ENCODE assay signal across 1 cellular context in genomic region chr16:79816081-79816497, GRCh38.
TF ChIP-seq lines count a peak whose summit lies in the region.

No MANE protein-coding gene starts in this region.

TF ChIP-seq in K562, 482 proteins besides CTCF, POLR2A, EP300 and RAD21 (continued from another document and continues in another):
- peak; percentile 58 for TF ChIP-seq PKNOX1 (IDR thresholded peaks at IDR 0.05)
- no peak for TF ChIP-seq VEZF1 (CRISPR knock-in tag; IDR thresholded peaks at IDR 0.05)
- TF ChIP-seq FOXP4 (CRISPR knock-in tag; IDR thresholded peaks at IDR 0.05; ENCODE audit: borderline replicate concordance): no peak
- no peak for TF ChIP-seq ZNF431 (CRISPR knock-in tag; IDR thresholded peaks at IDR 0.05)
- TF ChIP-seq DACH1 (IDR thresholded peaks at IDR 0.05; ENCODE audit: partially characterized antibody): no peak
- TF ChIP-seq HOMEZ (CRISPR knock-in tag; IDR thresholded peaks at IDR 0.05): no peak
- no peak for TF ChIP-seq ZKSCAN8 (CRISPR knock-in tag; IDR thresholded peaks at IDR 0.05)
- no peak; the same call in 1 of the 2 replicates for TF ChIP-seq SOX6 (IDR thresholded peaks at IDR 0.05)
- no peak for TF ChIP-seq GATAD2A (IDR thresholded peaks at IDR 0.05)
- no peak for TF ChIP-seq SIX5 (IDR thresholded peaks at IDR 0.05; ENCODE audit: borderline replicate concordance in 1 of 2, insufficient read depth in 1 of 2, low read depth in 1 of 2, low read length in 2 of 2)
- TF ChIP-seq TSHZ1 (CRISPR knock-in tag; IDR thresholded peaks at IDR 0.05): no peak
- TF ChIP-seq JUND (IDR thresholded peaks at IDR 0.05; ENCODE audit: borderline replicate concordance, low read depth, low read length): peak; percentile 79
- peak; percentile 64; the same call in 2 of the 3 replicates for TF ChIP-seq JUND (tag; IDR thresholded peaks at IDR 0.05; ENCODE audit: borderline replicate concordance, low read depth, low read length)
- no peak for TF ChIP-seq ZNF395 (CRISPR knock-in tag; IDR thresholded peaks at IDR 0.05)
- no peak for TF ChIP-seq THRB (CRISPR knock-in tag; conservative IDR thresholded peaks at IDR 0.05)
- TF ChIP-seq ATF1 (CRISPR knock-in tag; IDR thresholded peaks at IDR 0.05): no peak
- no peak for TF ChIP-seq ATF1 (tag; IDR thresholded peaks at IDR 0.05)
- TF ChIP-seq ETV5 (CRISPR knock-in tag; IDR thresholded peaks at IDR 0.05; ENCODE audit: low read depth): no peak
- no peak for TF ChIP-seq ZNF766 (CRISPR knock-in tag; conservative IDR thresholded peaks at IDR 0.05)
- TF ChIP-seq ZNF699 (CRISPR knock-in tag; IDR thresholded peaks at IDR 0.05; ENCODE audit: insufficient replicate concordance): no peak
- no peak for TF ChIP-seq MCM3 (IDR thresholded peaks at IDR 0.05)
- no peak for TF ChIP-seq PRMT5 (CRISPR knock-in tag; IDR thresholded peaks at IDR 0.05)
- TF ChIP-seq ZNF175 (CRISPR knock-in tag; IDR thresholded peaks at IDR 0.05; ENCODE audit: low read depth): 0 out of 2 replicates have a peak, but pooled peaks have one; percentile 34
- TF ChIP-seq PURB (CRISPR knock-in tag; IDR thresholded peaks at IDR 0.05; ENCODE audit: low read depth): no peak
- no peak for TF ChIP-seq BRF2 (IDR thresholded peaks at IDR 0.05; ENCODE audit: borderline replicate concordance, insufficient read depth, insufficient read length)
- TF ChIP-seq ZNF561 (CRISPR knock-in tag; conservative IDR thresholded peaks at IDR 0.05): no peak
- TF ChIP-seq HSF4 (CRISPR knock-in tag; IDR thresholded peaks at IDR 0.05; ENCODE audit: borderline replicate concordance): no peak
- TF ChIP-seq NR4A1 (CRISPR knock-in tag; IDR thresholded peaks at IDR 0.05): no peak
- no peak for TF ChIP-seq NR4A1 (tag; IDR thresholded peaks at IDR 0.05)
- TF ChIP-seq FOXM1 (IDR thresholded peaks at IDR 0.05; ENCODE audit: low read depth): no peak
- TF ChIP-seq FOXM1 (CRISPR knock-in tag; IDR thresholded peaks at IDR 0.05; ENCODE audit: low read depth): no peak
- TF ChIP-seq SAFB2 (IDR thresholded peaks at IDR 0.05; ENCODE audit: borderline replicate concordance, low read depth, low read length, severe bottlenecking): no peak
- no peak for TF ChIP-seq NRF1 (conservative IDR thresholded peaks at IDR 0.05 in 1 of 2, IDR thresholded peaks at IDR 0.05 in 1 of 2)
- no peak for TF ChIP-seq ZNF696 (CRISPR knock-in tag; conservative IDR thresholded peaks at IDR 0.05)
- TF ChIP-seq MEIS2 (IDR thresholded peaks at IDR 0.05; ENCODE audit: partially characterized antibody): peak; percentile 59
- no peak for TF ChIP-seq ZNF668 (CRISPR knock-in tag; IDR thresholded peaks at IDR 0.05)
- no peak for TF ChIP-seq POLR3A (IDR thresholded peaks at IDR 0.05; ENCODE audit: borderline replicate concordance, extremely low read depth, insufficient read depth, insufficient read length)
- TF ChIP-seq ADNP (tag; IDR thresholded peaks at IDR 0.05): no peak
- TF ChIP-seq BACH1 (tag; IDR thresholded peaks at IDR 0.05): 0 out of 2 replicates have a peak, but pooled peaks have one; percentile 14
- no peak for TF ChIP-seq RBM22 (IDR thresholded peaks at IDR 0.05; ENCODE audit: low read depth, low read length, poor library complexity, severe bottlenecking)
- no peak for TF ChIP-seq TFAP4 (CRISPR knock-in tag; IDR thresholded peaks at IDR 0.05; ENCODE audit: borderline replicate concordance)
- no peak for TF ChIP-seq SMAD4 (CRISPR knock-in tag; conservative IDR thresholded peaks at IDR 0.05)
- no peak for TF ChIP-seq SP1 (CRISPR knock-in tag; IDR thresholded peaks at IDR 0.05)
- TF ChIP-seq IRF1 (CRISPR knock-in tag; IDR thresholded peaks at IDR 0.05; ENCODE audit: borderline replicate concordance): no peak
- peak; percentile 42 for TF ChIP-seq MAFK (IDR thresholded peaks at IDR 0.05; ENCODE audit: low read length)
- TF ChIP-seq PBX2 (CRISPR knock-in tag; IDR thresholded peaks at IDR 0.05; ENCODE audit: low read depth): no peak
- TF ChIP-seq PBX2 (tag; conservative IDR thresholded peaks at IDR 0.05; ENCODE audit: low read depth): peak; percentile 27; the same call in 1 of the 2 replicates
- TF ChIP-seq NCOA1 (IDR thresholded peaks at IDR 0.05; ENCODE audit: low read depth): no peak
- no peak for TF ChIP-seq CHD1 (IDR thresholded peaks at IDR 0.05; ENCODE audit: low read length)
- TF ChIP-seq TAF7 (tag; IDR thresholded peaks at IDR 0.05): no peak
- no peak for TF ChIP-seq FOXA3 (CRISPR knock-in tag; conservative IDR thresholded peaks at IDR 0.05 in 1 of 2, IDR thresholded peaks at IDR 0.05 in 1 of 2)
- TF ChIP-seq ZKSCAN3 (CRISPR knock-in tag; IDR thresholded peaks at IDR 0.05): no peak
